In genomic region chr4:52712172-52712990, GRCh38 we compare ENCODE assay signal across 8 cellular contexts. TPM values are rescaled to one million over a fixed set of nuclear protein-coding genes. Genes with fewer than 3 reads are reported as not detected.
DNase-seq lines count a peak whose midpoint lies in the region; ATAC-seq and TF ChIP-seq lines count a peak whose summit lies in the region.

No MANE protein-coding gene starts in this region.

- H3K4me3 Mint-ChIP-seq in HFFc6 = peak overlapping the region; percentile 96

- H3K9me3 Mint-ChIP-seq in HFFc6 = no peaks in the 10 kb centered on the region
- no peaks in the 10 kb centered on the region for H3K9me3 Mint-ChIP-seq in activated naive CD4-positive, alpha-beta T cell treated with anti-CD3 and anti-CD28 coated beads, Interleukin-2, amount 50 U/mL, for 72 hours

- H3K4me1 Mint-ChIP-seq in HFFc6 (ENCODE audit: low read depth) = peaks cover 29% of the 10 kb centered on the region

- peak overlapping the region; percentile 89 for H3K27ac Mint-ChIP-seq in HFFc6
- H3K27ac Mint-ChIP-seq in activated naive CD4-positive, alpha-beta T cell treated with anti-CD3 and anti-CD28 coated beads, Interleukin-2, amount 50 U/mL, for 72 hours = peak overlapping the region; percentile 87 to 99

- H3K27ac ChIP-seq in SK-N-MC (peak overlapping the region; percentile 67; the same call in 1 of the 2 replicates), temporal lobe (ENCODE audit: low read depth, low read length) (peak overlapping the region; percentile 68)

- peak overlapping the region; percentile 88 for H3K9ac ChIP-seq in SK-N-MC (ENCODE audit: insufficient read length)

- TF ChIP-seq CTCF in GM06990 (IDR thresholded peaks at IDR 0.05; ENCODE audit: insufficient read depth, low read length, poor library complexity, severe bottlenecking) = no peak
- TF ChIP-seq CTCF in HFFc6 (IDR thresholded peaks at IDR 0.05) = no peak

- H3K27me3 Mint-ChIP-seq in HFFc6 (ENCODE audit: insufficient read depth) = peaks cover 3% of the 10 kb centered on the region

- peak; percentile 99 for DNase-seq in GM06990 (ENCODE audit: extremely low read depth, insufficient read length)
- peak; percentile 95 for DNase-seq in HFFc6
- peak; percentile 96 for DNase-seq in NAMALWA (ENCODE audit: low spot score)
- DNase-seq in SK-N-MC (ENCODE audit: low read depth, low spot score) = peak; percentile 50
- peak; percentile 95 to 96 for DNase-seq in activated naive CD4-positive, alpha-beta T cell treated with anti-CD3 and anti-CD28 coated beads, Interleukin-2, amount 50 U/mL, for 72 hours (ENCODE audit: low spot score in 2 of 2)
- DNase-seq in globus pallidus (ENCODE audit: low spot score) = peak; percentile 98
- DNase-seq in occipital lobe (lab: John Stamatoyannopoulos, UW) = peak; percentile 99

- peak; percentile 94 to 95 for ATAC-seq in activated naive CD4-positive, alpha-beta T cell treated with anti-CD3 and anti-CD28 coated beads, Interleukin-2, amount 50 U/mL, for 72 hours

- H3K36me3 Mint-ChIP-seq in HFFc6 (ENCODE audit: low read depth) = peaks cover 29% of the 10 kb centered on the region
- H3K36me3 Mint-ChIP-seq in activated naive CD4-positive, alpha-beta T cell treated with anti-CD3 and anti-CD28 coated beads, Interleukin-2, amount 50 U/mL, for 72 hours = peaks cover 36 to 38% of the 10 kb centered on the region in 2 donors

- peak overlapping the region; percentile 88 for H3K4me3 ChIP-seq in GM06990 (replicated peaks; ENCODE audit: low read depth, low read length)
- peak overlapping the region; percentile 90 for H3K4me3 ChIP-seq in SK-N-MC

- H3K36me3 ChIP-seq in GM06990 (ENCODE audit: control insufficient read depth, insufficient read depth, low read length) = peaks cover 10% of the 10 kb centered on the region
- peaks cover 39% of the 10 kb centered on the region for H3K36me3 ChIP-seq in SK-N-MC (ENCODE audit: insufficient read depth, low read length)

- H3K27me3 ChIP-seq in GM06990 (replicated peaks; ENCODE audit: control insufficient read depth, insufficient read depth, low read length) = no peaks in the 10 kb centered on the region

- H3K9me3 ChIP-seq in SK-N-MC (ENCODE audit: low read depth, low read length) = no peaks in the 10 kb centered on the region

RNA-seq across cellular contexts. Expression of gene ERVMER34-1, which starts 38.8 kb away (rescaled TPM):
- total RNA-seq in HFFc6 (2021; fragmentation: NEBNext Ultra II Directional; extraction: Animal tissue kit (Norgen Biotek cat#: 25700)) = not detected
- under 1 TPM in 1 of 2 donors, not detected in 1; 0.19 TPM for total RNA-seq in activated naive CD4-positive, alpha-beta T cell treated with anti-CD3 and anti-CD28 coated beads, Interleukin-2, amount 50 U/mL, for 72 hours
- total RNA-seq in occipital lobe (1.9 TPM), temporal lobe (0.98 TPM)

RNA-seq across cellular contexts. Expression of gene USP46, which starts 53.3 kb away (rescaled TPM):
- 10 to 100 TPM; 23.9 to 30.9 (median 26.3) TPM for total RNA-seq in HFFc6 (2021; fragmentation: NEBNext Ultra II Directional; extraction: Animal tissue kit (Norgen Biotek cat#: 25700))
- 1 to 10 TPM; 1.0 to 4.4 TPM for total RNA-seq in activated naive CD4-positive, alpha-beta T cell treated with anti-CD3 and anti-CD28 coated beads, Interleukin-2, amount 50 U/mL, for 72 hours
- total RNA-seq in occipital lobe (86.7 TPM), temporal lobe (60.0 TPM)

Comparison
In these comparisons a context has a peak if more than half of its experiments do, and no peak if none do; other contexts are left out.
1. Peak in every context shown above with its lines: DNase-seq, ATAC-seq, H3K4me3 ChIP-seq and H3K27ac ChIP-seq.
2. RNA of gene USP46, which starts 53.3 kb away (total RNA-seq): 86.7 TPM in occipital lobe (single experiment), 60.0 TPM in temporal lobe (single experiment) and 23.9 to 30.9 TPM in HFFc6; 1.0 to 4.4 TPM in activated naive CD4-positive, alpha-beta T cell treated with anti-CD3 and anti-CD28 coated beads, Interleukin-2, amount 50 U/mL, for 72 hours; every median in the first group is over 4 times any median in the second.